ENCODE assay signal across 17 cellular contexts in the genomic region with DNA sequence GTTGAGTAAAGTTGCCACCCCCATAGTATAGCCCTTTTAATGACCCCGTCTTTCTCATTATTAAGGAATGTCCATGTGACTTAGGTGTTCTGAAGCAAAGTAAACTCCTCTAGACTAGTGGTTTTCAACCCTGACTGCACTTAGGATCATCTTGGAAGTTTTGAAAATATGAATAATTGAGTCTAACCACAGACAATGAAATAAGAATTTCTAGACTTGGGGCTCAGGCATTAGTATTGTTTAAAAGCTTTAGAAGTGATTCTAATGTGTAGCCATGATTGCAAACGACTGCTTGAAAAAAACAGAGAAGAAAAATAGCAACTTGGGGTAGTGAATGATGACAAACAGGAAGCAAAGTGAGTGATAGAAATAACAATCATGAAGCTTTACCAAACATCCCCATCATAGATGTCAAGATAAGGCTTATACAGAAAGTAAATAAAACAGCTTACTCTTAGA. TPM values are rescaled to one million over a fixed set of nuclear protein-coding genes. Genes with fewer than 3 reads are reported as not detected.
DNase-seq lines count a peak whose midpoint lies in the region; ATAC-seq and TF ChIP-seq lines count a peak whose summit lies in the region.
"Had no signal": no experiment of that assay in that cellular context is flagged by ENCODE, and none has a peak within 500 bp of the region (broad histone marks: within the 10 kb centered on the region; RNA-seq: fewer than 3 reads in every experiment).

No MANE protein-coding gene starts in this region.

- H3K4me1 ChIP-seq in mammary epithelial cell (ENCODE audit: insufficient read depth, low read length) (peaks cover 27% of the 10 kb centered on the region), sigmoid colon (no peaks in the 10 kb centered on the region)
- H3K4me1 ChIP-seq: Caco-2, upper lobe of left lung had no signal

- H3K27me3 ChIP-seq in mammary epithelial cell (ENCODE audit: insufficient read depth, low read length) (no peaks in the 10 kb centered on the region), sigmoid colon (no peaks in the 10 kb centered on the region)
- H3K27me3 ChIP-seq: neutrophil, upper lobe of left lung had no signal

- H3K4me2 ChIP-seq in mammary epithelial cell (ENCODE audit: insufficient read depth, low read depth, low read length), result peak overlapping the region; percentile 84

- no peaks in the 10 kb centered on the region for H3K4me1 Mint-ChIP-seq in activated T-cell treated with anti-CD3 and anti-CD28 coated beads, Interleukin-2, amount 50 U/mL, for 72 hours (ENCODE audit: low read depth)
- H3K4me1 Mint-ChIP-seq: activated CD4-positive, alpha-beta memory T cell treated with anti-CD3 and anti-CD28 coated beads, Interleukin-2, amount 10 ng/mL, durations not matched to agents 7 days and 5 days; activated T-helper 17 cell treated with anti-CD3 and anti-CD28 coated beads, Interleukin-2, amount 50 U/mL, for 72 hours had no signal

- no peak overlapping the region for H2AFZ ChIP-seq in mammary epithelial cell (ENCODE audit: low read depth, low read length)

- intact Hi-C loops in mammary epithelial cell (cut with micrococcal nuclease), result loop anchor here (1.0 to 5.0 kb wide), 2 partner anchors 32 to 71 kb away; no protein-coding TSS in a partner anchor
- intact Hi-C loops in sigmoid colon (cut with DNase I), result no loop called here

- H3K4me3 ChIP-seq in mammary epithelial cell (replicated peaks in 1 of 3; ENCODE audit: insufficient read depth in 1 of 3, low read depth in 2 of 3, low read length in 3 of 3), result peak overlapping the region in 2 of 3 experiments; percentile 17 to 29
- H3K4me3 ChIP-seq in sigmoid colon, result no peak overlapping the region
- H3K4me3 ChIP-seq: mucosa of descending colon, upper lobe of left lung had no signal

- WGBS in mammary epithelial cell (ENCODE audit: low coverage, missing lambda C conversion rate), result 14% methylated on average over 2 of the region's 2 CpGs
- WGBS in sigmoid colon, 2 donors, result 75 to 82% methylated on average over 2 of the region's 2 CpGs

- DNase-seq in Daoy (ENCODE audit: low read depth) (peak; percentile 27), LHCN-M2 (ENCODE audit: low read depth) (peak; percentile 29), mammary epithelial cell (peak; percentile 83), non-pigmented ciliary epithelial cell (ENCODE audit: low read depth) (peak; percentile 80), sigmoid colon (no peak)
- no peak for DNase-seq in activated T-cell treated with anti-CD3 and anti-CD28 coated beads, Interleukin-2, amount 50 U/mL, for 72 hours
- DNase-seq: activated CD4-positive, alpha-beta memory T cell treated with anti-CD3 and anti-CD28 coated beads, Interleukin-2, amount 10 ng/mL, durations not matched to agents 7 days and 5 days; glutamatergic neuron; NCI-H1694 treated with DMSO at 0.1 percent for 48 hours had no signal

- no peak overlapping the region for H3K27ac Mint-ChIP-seq in activated T-cell treated with anti-CD3 and anti-CD28 coated beads, Interleukin-2, amount 50 U/mL, for 72 hours
- H3K27ac Mint-ChIP-seq: activated CD4-positive, alpha-beta memory T cell treated with anti-CD3 and anti-CD28 coated beads, Interleukin-2, amount 10 ng/mL, durations not matched to agents 7 days and 5 days; activated T-helper 17 cell treated with anti-CD3 and anti-CD28 coated beads, Interleukin-2, amount 50 U/mL, for 72 hours; stimulated activated memory B cell treated with anti-CD40 and anti-IgM and Interleukin-4, amounts not matched to agents 10 μg/mL and 1 μg/mL and 100 μg/mL, for 72 hours had no signal

- in situ Hi-C loops in mammary epithelial cell (cut with MboI; ENCODE audit: low sequenced_read_pairs in 2 of 2), result no loop called here

- TF ChIP-seq CTCF in mammary epithelial cell (conservative IDR thresholded peaks at IDR 0.05 in 1 of 2, IDR thresholded peaks at IDR 0.05 in 1 of 2; ENCODE audit: extremely low read depth in 1 of 2, insufficient read depth in 1 of 2, low read depth in 1 of 2, low read length in 2 of 2) (no peak), sigmoid colon (IDR thresholded peaks at IDR 0.05) (no peak)

- BruUV-seq in mammary epithelial cell (replicated peaks; lab: Mats Ljungman, UMichigan), result no TSS peak

- H3K9me3 ChIP-seq in mammary epithelial cell (replicated peaks; ENCODE audit: insufficient read depth, low read length) (peaks cover 11% of the 10 kb centered on the region), sigmoid colon (peaks cover 0 to 3% (median 0%) of the 10 kb centered on the region in 4 donors)
- H3K9me3 ChIP-seq: Caco-2, neutrophil, upper lobe of left lung had no signal

- peaks cover 6% of the 10 kb centered on the region in 2 donors for H3K9me3 Mint-ChIP-seq in activated T-cell treated with anti-CD3 and anti-CD28 coated beads, Interleukin-2, amount 50 U/mL, for 72 hours

- dilution Hi-C loops in mammary epithelial cell (cut with HindIII; ENCODE audit: low sequenced_read_pairs), result loop anchor here (5.0 kb wide), 1 partner anchor 34 kb away; a partner anchor contains a TSS

- CTCF ChIA-PET in mammary epithelial cell (lab: Charles Lee; ENCODE audit: low non-redundant PET), result interaction anchor here (0.5 kb wide), 1 partner anchor 18 kb away, joined by 5 read pairs; no protein-coding TSS in a partner anchor

- H3K4me3 Mint-ChIP-seq in activated T-cell treated with anti-CD3 and anti-CD28 coated beads, Interleukin-2, amount 50 U/mL, for 72 hours, result no peak overlapping the region
- H3K4me3 Mint-ChIP-seq: activated CD4-positive, alpha-beta memory T cell treated with anti-CD3 and anti-CD28 coated beads, Interleukin-2, amount 10 ng/mL, durations not matched to agents 7 days and 5 days; activated T-helper 17 cell treated with anti-CD3 and anti-CD28 coated beads, Interleukin-2, amount 50 U/mL, for 72 hours; stimulated activated memory B cell treated with anti-CD40 and anti-IgM and Interleukin-4, amounts not matched to agents 10 μg/mL and 1 μg/mL and 100 μg/mL, for 72 hours had no signal

- TF ChIP-seq EP300 in sigmoid colon (IDR thresholded peaks at IDR 0.05), result no peak

- ATAC-seq in GM21367 (IDR thresholded peaks at IDR 0.05; ENCODE audit: unreplicated experiment) (no peak), HG03378 (IDR thresholded peaks at IDR 0.05; ENCODE audit: unreplicated experiment) (no peak)
- ATAC-seq in activated T-cell treated with anti-CD3 and anti-CD28 coated beads, Interleukin-2, amount 50 U/mL, for 72 hours (replicated peaks in 1 of 2), result no peak
- ATAC-seq: activated T-helper 17 cell treated with anti-CD3 and anti-CD28 coated beads, Interleukin-2, amount 50 U/mL, for 72 hours; mucosa of descending colon; stimulated activated memory B cell treated with anti-CD40 and anti-IgM and Interleukin-4, amounts not matched to agents 10 μg/mL and 1 μg/mL and 100 μg/mL, for 72 hours had no signal

- H3K79me2 ChIP-seq in mammary epithelial cell (ENCODE audit: insufficient read depth, low read length), result peaks cover 46% of the 10 kb centered on the region

- H3K27ac ChIP-seq in mammary epithelial cell (ENCODE audit: insufficient read depth, low read depth, low read length) (peak overlapping the region; percentile 98), sigmoid colon (no peak overlapping the region)
- H3K27ac ChIP-seq: neutrophil, upper lobe of left lung had no signal

- H3K27me3 Mint-ChIP-seq in activated T-cell treated with anti-CD3 and anti-CD28 coated beads, Interleukin-2, amount 50 U/mL, for 72 hours (ENCODE audit: low read depth), result no peaks in the 10 kb centered on the region
- H3K27me3 Mint-ChIP-seq: activated CD4-positive, alpha-beta memory T cell treated with anti-CD3 and anti-CD28 coated beads, Interleukin-2, amount 10 ng/mL, durations not matched to agents 7 days and 5 days; activated T-helper 17 cell treated with anti-CD3 and anti-CD28 coated beads, Interleukin-2, amount 50 U/mL, for 72 hours; stimulated activated memory B cell treated with anti-CD40 and anti-IgM and Interleukin-4, amounts not matched to agents 10 μg/mL and 1 μg/mL and 100 μg/mL, for 72 hours had no signal

- peaks cover 6 to 10% of the 10 kb centered on the region in 2 donors for H3K36me3 Mint-ChIP-seq in activated T-cell treated with anti-CD3 and anti-CD28 coated beads, Interleukin-2, amount 50 U/mL, for 72 hours (ENCODE audit: insufficient read depth in 2 of 2)

- H3K9ac ChIP-seq in mammary epithelial cell (ENCODE audit: insufficient read depth, low read length), result peak overlapping the region; percentile 83

- TF ChIP-seq POLR2A in sigmoid colon (IDR thresholded peaks at IDR 0.05), result no peak

- H3K36me3 ChIP-seq in mammary epithelial cell (ENCODE audit: insufficient read depth, low read length) (no peaks in the 10 kb centered on the region), sigmoid colon (no peaks in the 10 kb centered on the region)
- H3K36me3 ChIP-seq: neutrophil, upper lobe of left lung had no signal

- no peaks in the 10 kb centered on the region for H4K20me1 ChIP-seq in mammary epithelial cell (ENCODE audit: insufficient read depth, low read length)

RNA-seq across cellular contexts. Expression of a gene that starts 35.0 kb away (rescaled TPM):
- total RNA-seq in Daoy (2014; rRNA removed; shearing (Covaris generic)), result 94.2 and 102 TPM in 2 replicates
- total RNA-seq in LHCN-M2 (2014; rRNA removed), result 94.7 and 107 TPM in 2 replicates
- polyA plus RNA-seq in LHCN-M2 (2012), result 54.2 TPM
- total RNA-seq in mammary epithelial cell, result 10 to 100 TPM; 67.6 to 88.4 TPM
- polyA plus RNA-seq in mammary epithelial cell, result 64.0 TPM
- polyA minus RNA-seq in mammary epithelial cell, result 83.6 TPM
- total RNA-seq in activated T-cell treated with anti-CD3 and anti-CD28 coated beads, Interleukin-2, amount 50 U/mL, for 72 hours, result 10 to 100 TPM; 19.4 to 22.0 TPM
- total RNA-seq in sigmoid colon, result 10 to 100 TPM; 16.0 to 45.1 (median 32.9) TPM
- 10 to 100 TPM in 1 of 3 donors, 1 to 10 TPM in 2; 1.8 to 11.7 (median 3.7) TPM for polyA plus RNA-seq in sigmoid colon

Comparison
In these comparisons a context has a peak if more than half of its experiments do, and no peak if none do; other contexts are left out.
1. DNase-seq: peak in Daoy (single experiment), LHCN-M2 (single experiment), mammary epithelial cell (single experiment) and non-pigmented ciliary epithelial cell (single experiment); none in activated T-cell treated with anti-CD3 and anti-CD28 coated beads, Interleukin-2, amount 50 U/mL, for 72 hours (0 of 2) and sigmoid colon (single experiment).
2. H3K4me3 ChIP-seq: peak in mammary epithelial cell (2 of 3); none in sigmoid colon (0 of 4).